In the genomic region with DNA sequence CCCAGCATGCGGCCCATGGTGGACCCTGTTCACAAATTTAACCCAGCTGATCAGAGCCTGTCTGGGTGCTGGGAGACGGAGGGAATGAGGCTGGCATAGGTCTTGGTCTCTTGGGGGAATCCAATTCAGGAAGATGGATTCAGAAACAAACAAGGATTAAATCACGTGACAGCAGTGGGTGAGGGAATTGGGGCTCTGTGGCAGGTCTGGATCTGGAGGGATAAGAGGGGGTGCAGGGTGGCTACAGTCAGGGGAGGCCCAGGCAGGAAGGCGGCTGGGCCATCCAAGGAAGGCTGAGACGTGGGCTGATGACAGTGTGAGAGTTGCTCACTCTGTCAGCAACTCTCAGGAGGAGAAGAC, we compare ENCODE assay signal across 17 cellular contexts.
DNase-seq lines count a peak whose midpoint lies in the region; ATAC-seq and TF ChIP-seq lines count a peak whose summit lies in the region.
"Had no signal": no experiment of that assay in that cellular context is flagged by ENCODE, and none has a peak within 500 bp of the region (broad histone marks: within the 10 kb centered on the region; RNA-seq: fewer than 3 reads in every experiment).

No MANE protein-coding gene starts in this region.

- H3K36me3 ChIP-seq in colonic mucosa (no peaks in the 10 kb centered on the region), upper lobe of right lung (no peaks in the 10 kb centered on the region)
- H3K36me3 ChIP-seq: BLaER1 treated with 17β-estradiol and CSF1 and Interleukin-3, amounts not matched to agents 10 nM and 100 nM had no signal

- H3K9me3 ChIP-seq in colonic mucosa (no peaks in the 10 kb centered on the region), upper lobe of right lung (no peaks in the 10 kb centered on the region)

- no peaks in the 10 kb centered on the region for H3K4me1 Mint-ChIP-seq in activated CD8-positive, alpha-beta memory T cell treated with anti-CD3 and anti-CD28 coated beads, Interleukin-2, amount 10 ng/mL, durations not matched to agents 7 days and 5 days
- H3K4me1 Mint-ChIP-seq in activated naive CD8-positive, alpha-beta T cell treated with anti-CD3 and anti-CD28 coated beads, Interleukin-2, amount 50 U/mL, for 24 hours: no peaks in the 10 kb centered on the region

- H3K27ac Mint-ChIP-seq in activated CD8-positive, alpha-beta memory T cell treated with anti-CD3 and anti-CD28 coated beads, Interleukin-2, amount 10 ng/mL, durations not matched to agents 7 days and 5 days: no peak overlapping the region
- no peak overlapping the region for H3K27ac Mint-ChIP-seq in activated naive CD8-positive, alpha-beta T cell treated with anti-CD3 and anti-CD28 coated beads, Interleukin-2, amount 50 U/mL, for 24 hours

- H3K27me3 ChIP-seq in colonic mucosa (peaks cover 5% of the 10 kb centered on the region), upper lobe of right lung (peaks cover 13% of the 10 kb centered on the region)

- no peak for ATAC-seq in activated CD8-positive, alpha-beta memory T cell treated with anti-CD3 and anti-CD28 coated beads, Interleukin-2, amount 10 ng/mL, durations not matched to agents 7 days and 5 days
- ATAC-seq in upper lobe of right lung: no peak
- no peak for ATAC-seq in activated naive CD8-positive, alpha-beta T cell treated with anti-CD3 and anti-CD28 coated beads, Interleukin-2, amount 50 U/mL, for 24 hours
- ATAC-seq: PC-3 had no signal

- no peaks in the 10 kb centered on the region for H3K4me1 ChIP-seq in colonic mucosa
- no peaks in the 10 kb centered on the region for H3K4me1 ChIP-seq in upper lobe of right lung

- no peak overlapping the region for H3K4me3 Mint-ChIP-seq in activated CD8-positive, alpha-beta memory T cell treated with anti-CD3 and anti-CD28 coated beads, Interleukin-2, amount 10 ng/mL, durations not matched to agents 7 days and 5 days
- H3K4me3 Mint-ChIP-seq in activated naive CD8-positive, alpha-beta T cell treated with anti-CD3 and anti-CD28 coated beads, Interleukin-2, amount 50 U/mL, for 24 hours: no peak overlapping the region

- no peaks in the 10 kb centered on the region for H3K9me3 Mint-ChIP-seq in activated CD8-positive, alpha-beta memory T cell treated with anti-CD3 and anti-CD28 coated beads, Interleukin-2, amount 10 ng/mL, durations not matched to agents 7 days and 5 days (ENCODE audit: low read depth)
- peaks cover 4% of the 10 kb centered on the region for H3K9me3 Mint-ChIP-seq in activated naive CD8-positive, alpha-beta T cell treated with anti-CD3 and anti-CD28 coated beads, Interleukin-2, amount 50 U/mL, for 24 hours

- peak; percentile 30 for DNase-seq in activated CD8-positive, alpha-beta memory T cell treated with anti-CD3 and anti-CD28 coated beads, Interleukin-2, amount 10 ng/mL, durations not matched to agents 7 days and 5 days
- no peak for DNase-seq in activated CD8-positive, alpha-beta memory T cell treated with anti-CD3 and anti-CD28 coated beads, Interleukin-2, amount 50 U/mL, for 48 hours
- peak; percentile 3 for DNase-seq in colonic mucosa
- DNase-seq in mesenteric fat pad (ENCODE audit: low spot score): peak; percentile 12
- DNase-seq in upper lobe of right lung: peak; percentile 2
- DNase-seq in activated naive CD8-positive, alpha-beta T cell treated with anti-CD3 and anti-CD28 coated beads, Interleukin-2, amount 50 U/mL, for 24 hours: no peak
- no peak for DNase-seq in NCI-H2171 treated with DMSO at 0.1 percent for 48 hours (lab: John Stamatoyannopoulos, UW)
- DNase-seq in T-helper 2 cell: no peak
- DNase-seq: DMS 273 treated with DMSO at 0.1 percent for 48 hours, GOT3, NCI-H1092, NCI-H1694, NCI-H2107, NCI-H69, PC-3 had no signal

- H3K4me3 ChIP-seq in colonic mucosa (no peak overlapping the region), upper lobe of right lung (no peak overlapping the region)
- H3K4me3 ChIP-seq: BLaER1 treated with 17β-estradiol and CSF1 and Interleukin-3, amounts not matched to agents 10 nM and 100 nM had no signal

- TF ChIP-seq CTCF in colonic mucosa (IDR thresholded peaks at IDR 0.05) (no peak), upper lobe of right lung (IDR thresholded peaks at IDR 0.05) (no peak)

- no peaks in the 10 kb centered on the region for H3K36me3 Mint-ChIP-seq in activated CD8-positive, alpha-beta memory T cell treated with anti-CD3 and anti-CD28 coated beads, Interleukin-2, amount 10 ng/mL, durations not matched to agents 7 days and 5 days
- no peaks in the 10 kb centered on the region for H3K36me3 Mint-ChIP-seq in activated naive CD8-positive, alpha-beta T cell treated with anti-CD3 and anti-CD28 coated beads, Interleukin-2, amount 50 U/mL, for 24 hours (ENCODE audit: low read depth)
- H3K36me3 Mint-ChIP-seq: IgD-negative memory B cell had no signal

- intact Hi-C loops in colonic mucosa (cut with DNase I) (no loop called here), upper lobe of right lung (cut with DNase I) (no loop called here)

- H3K9ac ChIP-seq in colonic mucosa (ENCODE audit: low read depth in 2 of 2, low read length in 2 of 2): no peak overlapping the region
- H3K9ac ChIP-seq: BLaER1 treated with 17β-estradiol and CSF1 and Interleukin-3, amounts not matched to agents 10 nM and 100 nM had no signal

- CTCF ChIA-PET in activated CD8-positive, alpha-beta memory T cell treated with anti-CD3 and anti-CD28 coated beads, Interleukin-2, amount 10 ng/mL, durations not matched to agents 7 days and 5 days (lab: Charles Lee): no interaction called here

- peaks cover 12% of the 10 kb centered on the region for H3K27me3 Mint-ChIP-seq in activated CD8-positive, alpha-beta memory T cell treated with anti-CD3 and anti-CD28 coated beads, Interleukin-2, amount 10 ng/mL, durations not matched to agents 7 days and 5 days
- H3K27me3 Mint-ChIP-seq in activated naive CD8-positive, alpha-beta T cell treated with anti-CD3 and anti-CD28 coated beads, Interleukin-2, amount 50 U/mL, for 24 hours: peaks cover 17% of the 10 kb centered on the region

- H3K27ac ChIP-seq in colonic mucosa: no peak overlapping the region
- no peak overlapping the region for H3K27ac ChIP-seq in upper lobe of right lung
- H3K27ac ChIP-seq: BLaER1 treated with 17β-estradiol and CSF1 and Interleukin-3, amounts not matched to agents 10 nM and 100 nM had no signal

Comparison
In these comparisons a context has a peak if more than half of its experiments do, and no peak if none do; other contexts are left out.
1. DNase-seq: peak in activated CD8-positive, alpha-beta memory T cell treated with anti-CD3 and anti-CD28 coated beads, Interleukin-2, amount 10 ng/mL, durations not matched to agents 7 days and 5 days (single experiment), colonic mucosa (single experiment), mesenteric fat pad (single experiment) and upper lobe of right lung (single experiment); none in activated CD8-positive, alpha-beta memory T cell treated with anti-CD3 and anti-CD28 coated beads, Interleukin-2, amount 50 U/mL, for 48 hours (single experiment), activated naive CD8-positive, alpha-beta T cell treated with anti-CD3 and anti-CD28 coated beads, Interleukin-2, amount 50 U/mL, for 24 hours (single experiment), NCI-H2171 treated with DMSO at 0.1 percent for 48 hours (single experiment) and T-helper 2 cell (0 of 5).